10 cellular contexts compared by ENCODE assay signal in genomic region chr3:40718681-40719080, GRCh38.
DNase-seq lines count a peak whose midpoint lies in the region; ATAC-seq and TF ChIP-seq lines count a peak whose summit lies in the region.
"Had no signal": no experiment of that assay in that cellular context is flagged by ENCODE, and none has a peak within 500 bp of the region (broad histone marks: within the 10 kb centered on the region; RNA-seq: fewer than 3 reads in every experiment).

No MANE protein-coding gene starts in this region.

- H3K36me3 Mint-ChIP-seq in naive B cell, result no peaks in the 10 kb centered on the region
- no peaks in the 10 kb centered on the region for H3K36me3 Mint-ChIP-seq in activated CD8-positive, alpha-beta T cell treated with anti-CD3 and anti-CD28 coated beads for 36 hours (ENCODE audit: low read depth)
- H3K36me3 Mint-ChIP-seq: activated naive CD8-positive, alpha-beta T cell had no signal

- intact Hi-C loops in activated CD8-positive, alpha-beta T cell treated with anti-CD3 and anti-CD28 coated beads for 36 hours (cut with micrococcal nuclease), result no loop called here

- POLR2A ChIA-PET in activated CD8-positive, alpha-beta T cell treated with anti-CD3 and anti-CD28 coated beads for 36 hours (lab: Charles Lee), result no interaction called here

- peaks cover 40 to 47% (median 43%) of the 10 kb centered on the region in 3 donors for H3K4me1 Mint-ChIP-seq in naive B cell
- H3K4me1 Mint-ChIP-seq in activated CD8-positive, alpha-beta T cell treated with anti-CD3 and anti-CD28 coated beads for 36 hours (ENCODE audit: low read depth), result no peaks in the 10 kb centered on the region

- CTCF ChIA-PET in activated CD8-positive, alpha-beta T cell treated with anti-CD3 and anti-CD28 coated beads for 36 hours (lab: Charles Lee), result interaction anchor here (1.2 kb wide), 1 partner anchor 135 kb away, joined by 3 read pairs; no protein-coding TSS in a partner anchor

- peak; percentile 91 for ATAC-seq in GM18907 (IDR thresholded peaks at IDR 0.05; ENCODE audit: unreplicated experiment)
- peak; percentile 84 for ATAC-seq in HG02571 (IDR thresholded peaks at IDR 0.05; ENCODE audit: unreplicated experiment)
- ATAC-seq in HG03558 (IDR thresholded peaks at IDR 0.05; ENCODE audit: extremely low read depth, unreplicated experiment), result peak; percentile 90
- peak; percentile 79 to 83 for ATAC-seq in naive B cell (ENCODE audit: low read depth in 2 of 2)
- no peak for ATAC-seq in activated CD8-positive, alpha-beta T cell treated with anti-CD3 and anti-CD28 coated beads for 36 hours

- peak overlapping the region in 1 of 8 donors; percentile 9 for H3K4me3 Mint-ChIP-seq in naive B cell
- H3K4me3 Mint-ChIP-seq in activated CD8-positive, alpha-beta T cell treated with anti-CD3 and anti-CD28 coated beads for 36 hours, result no peak overlapping the region
- H3K4me3 Mint-ChIP-seq: activated naive CD8-positive, alpha-beta T cell had no signal

- H3K27ac Mint-ChIP-seq in naive B cell, result peak overlapping the region; percentile 30 to 88 (median 66)
- H3K27ac Mint-ChIP-seq in activated CD8-positive, alpha-beta T cell treated with anti-CD3 and anti-CD28 coated beads for 36 hours, result no peak overlapping the region
- H3K27ac Mint-ChIP-seq: activated naive CD8-positive, alpha-beta T cell had no signal

- H3K27me3 Mint-ChIP-seq in naive B cell, result no peaks in the 10 kb centered on the region
- H3K27me3 Mint-ChIP-seq in activated CD8-positive, alpha-beta T cell treated with anti-CD3 and anti-CD28 coated beads for 36 hours, result peaks cover 10% of the 10 kb centered on the region

- no peak for TF ChIP-seq CTCF in activated CD8-positive, alpha-beta T cell treated with anti-CD3 and anti-CD28 coated beads for 36 hours (IDR thresholded peaks at IDR 0.05)

- H3K9me3 Mint-ChIP-seq in naive B cell, result peaks cover 0 to 2% (median 0%) of the 10 kb centered on the region in 7 donors
- no peaks in the 10 kb centered on the region for H3K9me3 Mint-ChIP-seq in activated CD8-positive, alpha-beta T cell treated with anti-CD3 and anti-CD28 coated beads for 36 hours

- DNase-seq in naive B cell, result peak; percentile 52
- DNase-seq in NCI-H187 treated with DMSO at 0.1 percent for 48 hours (lab: John Stamatoyannopoulos, UW), result no peak
- no peak for DNase-seq in activated CD8-positive, alpha-beta T cell treated with anti-CD3 and anti-CD28 coated beads for 36 hours
- no peak for DNase-seq in central memory CD4-positive, alpha-beta T cell
- no peak for DNase-seq in ureter (ENCODE audit: low spot score)
- DNase-seq: midbrain had no signal
